13 cellular contexts compared by ENCODE assay signal in genomic region chr1:8018492-8019228, GRCh38. TPM values are rescaled to one million over a fixed set of nuclear protein-coding genes. Genes with fewer than 3 reads are reported as not detected.
DNase-seq lines count a peak whose midpoint lies in the region; ATAC-seq and TF ChIP-seq lines count a peak whose summit lies in the region.
"Had no signal": no experiment of that assay in that cellular context is flagged by ENCODE, and none has a peak within 500 bp of the region (broad histone marks: within the 10 kb centered on the region; RNA-seq: fewer than 3 reads in every experiment).

No MANE protein-coding gene starts in this region.

- peak overlapping the region; percentile 27; the same call in 1 of the 2 replicates for H3K4me3 ChIP-seq in HUES6 (ENCODE audit: low read depth, low read length)
- H3K4me3 ChIP-seq in right lobe of liver, result peak overlapping the region in 1 of 3 donors; percentile 10
- H3K4me3 ChIP-seq in suprapubic skin, result no peak overlapping the region

- H3K9me3 Mint-ChIP-seq in chondrocyte (ENCODE audit: low read depth), result no peaks in the 10 kb centered on the region
- no peaks in the 10 kb centered on the region for H3K9me3 Mint-ChIP-seq in activated T-cell treated with anti-CD3 and anti-CD28 coated beads, Interleukin-2, amount 50 U/mL, for 4 hours
- H3K9me3 Mint-ChIP-seq in activated T-cell treated with anti-CD3 and anti-CD28 coated beads, Interleukin-2, amount 50 U/mL, for 24 hours, result no peaks in the 10 kb centered on the region

- H3K9ac ChIP-seq in HUES6 (ENCODE audit: low read length), result no peak overlapping the region

- H3K36me3 ChIP-seq in HUES6 (ENCODE audit: control insufficient read depth, insufficient read depth, low read length) (peaks cover 13% of the 10 kb centered on the region), right lobe of liver (peaks cover 0 to 92% (median 18%) of the 10 kb centered on the region in 4 donors), suprapubic skin (peaks cover 11% of the 10 kb centered on the region)

- peaks cover 72% of the 10 kb centered on the region for H3K4me1 ChIP-seq in HUES6 (ENCODE audit: control insufficient read depth, insufficient read depth, low read length)
- peaks cover 0 to 70% (median 12%) of the 10 kb centered on the region in 4 donors for H3K4me1 ChIP-seq in right lobe of liver
- H3K4me1 ChIP-seq in suprapubic skin, result peaks cover 98% of the 10 kb centered on the region

- no peaks in the 10 kb centered on the region for H3K27me3 Mint-ChIP-seq in chondrocyte (ENCODE audit: low read depth)
- peaks cover 25% of the 10 kb centered on the region for H3K27me3 Mint-ChIP-seq in activated T-cell treated with anti-CD3 and anti-CD28 coated beads, Interleukin-2, amount 50 U/mL, for 4 hours (ENCODE audit: low read depth)
- H3K27me3 Mint-ChIP-seq in activated T-cell treated with anti-CD3 and anti-CD28 coated beads, Interleukin-2, amount 50 U/mL, for 24 hours, result peaks cover 37% of the 10 kb centered on the region

- H3K27ac Mint-ChIP-seq in chondrocyte (ENCODE audit: unreplicated experiment), result peak overlapping the region; percentile 85
- no peak overlapping the region for H3K27ac Mint-ChIP-seq in activated T-cell treated with anti-CD3 and anti-CD28 coated beads, Interleukin-2, amount 50 U/mL, for 24 hours

- TF ChIP-seq POLR2A in right lobe of liver (IDR thresholded peaks at IDR 0.05), result no peak
- TF ChIP-seq POLR2A in suprapubic skin (IDR thresholded peaks at IDR 0.05), result no peak

- no peaks in the 10 kb centered on the region for H3K27me3 ChIP-seq in HUES6 (ENCODE audit: control insufficient read depth, insufficient read depth, low read length)
- no peaks in the 10 kb centered on the region for H3K27me3 ChIP-seq in right lobe of liver
- H3K27me3 ChIP-seq in suprapubic skin, result no peaks in the 10 kb centered on the region

- H3K4me1 Mint-ChIP-seq in chondrocyte (ENCODE audit: low read depth), result peaks cover 99% of the 10 kb centered on the region
- H3K4me1 Mint-ChIP-seq in activated T-cell treated with anti-CD3 and anti-CD28 coated beads, Interleukin-2, amount 50 U/mL, for 4 hours (ENCODE audit: low read depth), result no peaks in the 10 kb centered on the region
- peaks cover 1% of the 10 kb centered on the region for H3K4me1 Mint-ChIP-seq in activated T-cell treated with anti-CD3 and anti-CD28 coated beads, Interleukin-2, amount 50 U/mL, for 24 hours (ENCODE audit: low read depth)

- H3K9me3 ChIP-seq in HUES6 (ENCODE audit: control insufficient read depth, insufficient read depth, low read depth, low read length) (no peaks in the 10 kb centered on the region), right lobe of liver (no peaks in the 10 kb centered on the region), suprapubic skin (no peaks in the 10 kb centered on the region)

- TF ChIP-seq CTCF in chondrocyte (IDR thresholded peaks at IDR 0.05), result no peak
- TF ChIP-seq CTCF in right lobe of liver (IDR thresholded peaks at IDR 0.05), result no peak
- no peak for TF ChIP-seq CTCF in suprapubic skin (IDR thresholded peaks at IDR 0.05)

- TF ChIP-seq EP300 in suprapubic skin (IDR thresholded peaks at IDR 0.05), result no peak

- DNase-seq in chondrocyte (ENCODE audit: low spot score), result no peak
- no peak for DNase-seq in right lobe of liver
- no peak for DNase-seq in suprapubic skin (ENCODE audit: low spot score in 2 of 2)
- no peak for DNase-seq in activated T-cell treated with anti-CD3 and anti-CD28 coated beads, Interleukin-2, amount 50 U/mL, for 4 hours
- no peak for DNase-seq in activated T-cell treated with anti-CD3 and anti-CD28 coated beads, Interleukin-2, amount 50 U/mL, for 24 hours
- DNase-seq in COR-L47 (lab: John Stamatoyannopoulos, UW), result no peak
- DNase-seq in RPMI8226, result no peak
- DNase-seq: activated CD4-positive, CD25-positive, alpha-beta regulatory T cell; activated naive CD4-positive, alpha-beta T cell treated with Interleukin-2 at 50 U/mL for 16 hours; DMS153; stimulated activated CD4-positive, alpha-beta T cell treated with anti-CD3 and anti-CD28 coated beads, Interleukin-1b, Interleukin-23, amount 100 ng/mL, for 48 hours had no signal

- WGBS in right lobe of liver (ENCODE audit: insufficient coverage, low coverage, low lambda C conversion rate, missing lambda C conversion rate), result 41% methylated on average over 3 of the region's 3 CpGs
- WGBS in suprapubic skin, result 84% methylated on average over 3 of the region's 3 CpGs

- peaks cover 24% of the 10 kb centered on the region for H3K36me3 Mint-ChIP-seq in chondrocyte (ENCODE audit: low read depth)
- no peaks in the 10 kb centered on the region for H3K36me3 Mint-ChIP-seq in activated T-cell treated with anti-CD3 and anti-CD28 coated beads, Interleukin-2, amount 50 U/mL, for 4 hours (ENCODE audit: insufficient read depth)
- H3K36me3 Mint-ChIP-seq in activated T-cell treated with anti-CD3 and anti-CD28 coated beads, Interleukin-2, amount 50 U/mL, for 24 hours (ENCODE audit: low read depth), result no peaks in the 10 kb centered on the region

- ATAC-seq in right lobe of liver, result peak in 2 of 4 donors; percentile 2 to 3
- ATAC-seq in activated T-cell treated with anti-CD3 and anti-CD28 coated beads, Interleukin-2, amount 50 U/mL, for 4 hours, result no peak
- ATAC-seq: Right ventricle myocardium inferior had no signal

- H3K4me3 Mint-ChIP-seq in chondrocyte (ENCODE audit: unreplicated experiment), result peak overlapping the region; percentile 61
- H3K4me3 Mint-ChIP-seq in activated T-cell treated with anti-CD3 and anti-CD28 coated beads, Interleukin-2, amount 50 U/mL, for 4 hours, result no peak overlapping the region
- H3K4me3 Mint-ChIP-seq in activated T-cell treated with anti-CD3 and anti-CD28 coated beads, Interleukin-2, amount 50 U/mL, for 24 hours, result no peak overlapping the region

- intact Hi-C loops in right lobe of liver (cut with DNase I), result no loop called here

- H3K27ac ChIP-seq in HUES6 (ENCODE audit: low read depth, low read length) (peak overlapping the region; percentile 15; the same call in 1 of the 2 replicates), right lobe of liver (peak overlapping the region in 2 of 3 donors; percentile 50 to 100), suprapubic skin (peak overlapping the region; percentile 77)

RNA-seq across cellular contexts. Expression of gene ERRFI1, which starts 7.4 kb away (rescaled TPM):
- total RNA-seq in chondrocyte (26.4 to 305 TPM (median 303 TPM) in 3 replicates), right lobe of liver (100 to 1,000 TPM; 109 to 539 (median 214) TPM), suprapubic skin (100 to 1,000 TPM; 128 to 312 (median 262) TPM)
- total RNA-seq in activated T-cell treated with anti-CD3 and anti-CD28 coated beads, Interleukin-2, amount 50 U/mL, for 4 hours, result 1 to 10 TPM; 2.9 to 4.6 (median 3.3) TPM

RNA-seq across cellular contexts. Expression of gene PARK7, which starts 57.1 kb away (rescaled TPM):
- total RNA-seq in chondrocyte (250 to 288 TPM (median 254 TPM) in 3 replicates), right lobe of liver (100 to 1,000 TPM; 144 to 218 (median 173) TPM), suprapubic skin (10 to 100 TPM; 74.0 to 94.1 (median 85.2) TPM)
- total RNA-seq in activated T-cell treated with anti-CD3 and anti-CD28 coated beads, Interleukin-2, amount 50 U/mL, for 4 hours, result 100 to 1,000 TPM; 401 to 466 (median 411) TPM

Comparison
In these comparisons a context has a peak if more than half of its experiments do, and no peak if none do; other contexts are left out.
1. H3K27ac ChIP-seq: peak in every context shown above with its lines; median percentile 77 in suprapubic skin; 75 in right lobe of liver; 15 in HUES6.